Comparison of ENCODE assay signal across 8 cellular contexts in genomic region chr1:45205910-45206721, GRCh38. TPM values are rescaled to one million over a fixed set of nuclear protein-coding genes. Genes with fewer than 3 reads are reported as not detected.
DNase-seq lines count a peak whose midpoint lies in the region; ATAC-seq and TF ChIP-seq lines count a peak whose summit lies in the region.

Gene ZSWIM5 (minus strand): TSS chr1:45206605. CDS start chr1:45206350, 255 bp downstream.

- 0% methylated on average over 6 of the region's 118 CpGs for WGBS in SK-N-SH (ENCODE audit: low lambda C conversion rate)
- 0% methylated on average over 99 to 118 of the region's 118 CpGs for WGBS in heart right ventricle, 2 donors
- no CpG with 5 or more reads among the region's 118 CpGs for WGBS in trophoblast cell (ENCODE audit: extremely low coverage, insufficient coverage, insufficient read length)
- WGBS in tibial nerve, 2 donors, result 1% methylated on average over 30 to 31 of the region's 118 CpGs

- POLR2A ChIA-PET in SK-N-SH (lab: Yijun Ruan, JAX), result interaction anchor here (1.3 kb wide), 1 partner anchor 188 kb away, joined by 4 read pairs; no protein-coding TSS in a partner anchor

- peaks cover 31% of the 10 kb centered on the region for H3K27me3 Mint-ChIP-seq in activated naive CD8-positive, alpha-beta T cell treated with anti-CD3 and anti-CD28 coated beads, Interleukin-2, amount 50 U/mL, for 24 hours

- H4K20me1 ChIP-seq in SK-N-SH (ENCODE audit: insufficient read depth), result no peaks in the 10 kb centered on the region

- H3K4me3 ChIP-seq in AG10803 (ENCODE audit: low read length) (peak within 1 kb of the TSS; percentile 54), SK-N-SH (ENCODE audit: low read depth in 2 of 2, low read length in 1 of 2) (peak within 1 kb of the TSS; percentile 60 to 69), heart right ventricle (peak within 1 kb of the TSS; percentile 68 to 95 (median 85)), trophoblast cell (ENCODE audit: low read depth, low read length) (peak within 1 kb of the TSS; percentile 78), tibial nerve (peak within 1 kb of the TSS; percentile 64 to 83 (median 71))

- H3K9ac ChIP-seq in SK-N-SH (no peak within 1 kb of the TSS), trophoblast cell (ENCODE audit: low read length) (no peak within 1 kb of the TSS)

- no peaks in the 10 kb centered on the region for H3K9me3 ChIP-seq in SK-N-SH
- no peaks in the 10 kb centered on the region for H3K9me3 ChIP-seq in heart right ventricle
- H3K9me3 ChIP-seq in trophoblast cell (ENCODE audit: insufficient read depth, low read depth, low read length), result no peaks in the 10 kb centered on the region
- no peaks in the 10 kb centered on the region for H3K9me3 ChIP-seq in tibial nerve

- H3K4me2 ChIP-seq in SK-N-SH (peak within 1 kb of the TSS; percentile 90), trophoblast cell (ENCODE audit: low read length) (peak within 1 kb of the TSS; percentile 69)

- no peak for TF ChIP-seq RAD21 in SK-N-SH (IDR thresholded peaks at IDR 0.05; ENCODE audit: low read length)

- no peak within 1 kb of the TSS for H3K4ac ChIP-seq in trophoblast cell (ENCODE audit: low read depth, low read length)

- intact Hi-C loops in heart right ventricle (cut with DNase I), result no loop called here

- H3K27ac Mint-ChIP-seq in activated naive CD8-positive, alpha-beta T cell treated with anti-CD3 and anti-CD28 coated beads, Interleukin-2, amount 50 U/mL, for 24 hours, result peak within 1 kb of the TSS; percentile 79

- peak within 1 kb of the TSS; percentile 89 for H3K4me3 Mint-ChIP-seq in activated naive CD8-positive, alpha-beta T cell treated with anti-CD3 and anti-CD28 coated beads, Interleukin-2, amount 50 U/mL, for 24 hours

- no peak within 1 kb of the TSS for H2AK5ac ChIP-seq in trophoblast cell (ENCODE audit: low read length)

- H3K18ac ChIP-seq in trophoblast cell (ENCODE audit: low read length), result no peak within 1 kb of the TSS

- H4K8ac ChIP-seq in trophoblast cell (ENCODE audit: low read depth, low read length), result no peak within 1 kb of the TSS

- H2BK5ac ChIP-seq in trophoblast cell (ENCODE audit: low read depth, low read length, poor library complexity), result no peak within 1 kb of the TSS

- no peaks in the 10 kb centered on the region for H3K36me3 ChIP-seq in SK-N-SH (replicated peaks in 1 of 2; ENCODE audit: control insufficient read depth in 1 of 2, insufficient read depth in 2 of 2, low read length in 1 of 2)
- no peaks in the 10 kb centered on the region for H3K36me3 ChIP-seq in heart right ventricle
- no peaks in the 10 kb centered on the region for H3K36me3 ChIP-seq in trophoblast cell (ENCODE audit: control insufficient read depth in 1 of 2, insufficient read depth in 2 of 2, low read length in 2 of 2)
- no peaks in the 10 kb centered on the region for H3K36me3 ChIP-seq in tibial nerve

- H2AFZ ChIP-seq in SK-N-SH (ENCODE audit: low read depth) (peak within 1 kb of the TSS; percentile 85), trophoblast cell (ENCODE audit: insufficient read depth, low read length, poor library complexity) (peak within 1 kb of the TSS; percentile 30)

- TF ChIP-seq CTCF in AG10803 (conservative IDR thresholded peaks at IDR 0.05; ENCODE audit: low read length), result no peak
- TF ChIP-seq CTCF in SK-N-SH (IDR thresholded peaks at IDR 0.05), result no peak
- TF ChIP-seq CTCF in heart right ventricle (IDR thresholded peaks at IDR 0.05), result no peak
- TF ChIP-seq CTCF in tibial nerve (IDR thresholded peaks at IDR 0.05), result no peak

- no peaks in the 10 kb centered on the region for H3K9me3 Mint-ChIP-seq in activated naive CD8-positive, alpha-beta T cell treated with anti-CD3 and anti-CD28 coated beads, Interleukin-2, amount 50 U/mL, for 24 hours

- no peaks in the 10 kb centered on the region for H3K79me2 ChIP-seq in SK-N-SH (ENCODE audit: insufficient read depth)
- H3K79me2 ChIP-seq in trophoblast cell (ENCODE audit: control insufficient read depth, insufficient read depth, low read length, poor library complexity), result no peaks in the 10 kb centered on the region

- H3K27me3 ChIP-seq in SK-N-SH (ENCODE audit: insufficient read depth) (peaks cover 42% of the 10 kb centered on the region; the same call in 1 of the 2 replicates), heart right ventricle (peaks cover 0 to 73% (median 0%) of the 10 kb centered on the region in 7 donors), trophoblast cell (ENCODE audit: insufficient read depth, low read length) (peaks cover 13% of the 10 kb centered on the region), tibial nerve (no peaks in the 10 kb centered on the region)

- H3K4me1 Mint-ChIP-seq in activated naive CD8-positive, alpha-beta T cell treated with anti-CD3 and anti-CD28 coated beads, Interleukin-2, amount 50 U/mL, for 24 hours, result peaks cover 35% of the 10 kb centered on the region

- H3K36me3 Mint-ChIP-seq in activated naive CD8-positive, alpha-beta T cell treated with anti-CD3 and anti-CD28 coated beads, Interleukin-2, amount 50 U/mL, for 24 hours (ENCODE audit: low read depth), result no peaks in the 10 kb centered on the region

- DNase-seq in AG10803 (ENCODE audit: low read depth) (peak; percentile 34), GM19238 (ENCODE audit: insufficient read length, low spot score) (peak; percentile 54), HuH-7 (ENCODE audit: low spot score) (peak; percentile 72), SK-N-SH (peak; percentile 92), heart right ventricle (peak; percentile 50 to 74), trophoblast cell (peak; percentile 46 to 77), tibial nerve (ENCODE audit: low spot score in 2 of 2) (peak; percentile 14 to 30)
- peak; percentile 60 for DNase-seq in activated naive CD8-positive, alpha-beta T cell treated with anti-CD3 and anti-CD28 coated beads, Interleukin-2, amount 50 U/mL, for 24 hours

- H3K4me1 ChIP-seq in SK-N-SH (ENCODE audit: control insufficient read depth in 1 of 2, insufficient read depth in 2 of 2, low read depth in 1 of 2, low read length in 1 of 2), result peaks cover 0 to 3% of the 10 kb centered on the region in 2 experiments; a peak in 2 of 4 replicates
- H3K4me1 ChIP-seq in heart right ventricle, result peaks cover 0 to 27% (median 9%) of the 10 kb centered on the region in 9 donors
- peaks cover 4 to 8% of the 10 kb centered on the region in 2 experiments for H3K4me1 ChIP-seq in trophoblast cell (ENCODE audit: control insufficient read depth in 1 of 2, insufficient read depth in 2 of 2, low read length in 2 of 2)
- peaks cover 0 to 19% (median 5%) of the 10 kb centered on the region in 4 donors for H3K4me1 ChIP-seq in tibial nerve

- peaks cover 10% of the 10 kb centered on the region for H3F3A ChIP-seq in SK-N-SH (replicated peaks; ENCODE audit: insufficient read depth)

- H3K14ac ChIP-seq in trophoblast cell (ENCODE audit: low read length), result no peak within 1 kb of the TSS

- no peak within 1 kb of the TSS for H4K12ac ChIP-seq in trophoblast cell (ENCODE audit: low read depth, low read length)

- H3K9me2 ChIP-seq in SK-N-SH, result no peaks in the 10 kb centered on the region

- no peak within 1 kb of the TSS for H2BK120ac ChIP-seq in trophoblast cell (ENCODE audit: insufficient read depth, low read length, poor library complexity)

- peak within 1 kb of the TSS in 1 of 2 experiments; percentile 87; a peak in 2 of 4 replicates for H3K27ac ChIP-seq in SK-N-SH (ENCODE audit: low read depth in 2 of 2, low read length in 1 of 2)
- peak within 1 kb of the TSS; percentile 57 to 88 (median 81) for H3K27ac ChIP-seq in heart right ventricle
- H3K27ac ChIP-seq in trophoblast cell (ENCODE audit: low read depth, low read length), result no peak within 1 kb of the TSS
- peak within 1 kb of the TSS; percentile 80 to 92 (median 84) for H3K27ac ChIP-seq in tibial nerve

- no peak within 1 kb of the TSS for H3K23ac ChIP-seq in trophoblast cell (ENCODE audit: low read length)

- TF ChIP-seq POLR2A in tibial nerve (IDR thresholded peaks at IDR 0.05), result peak in 1 of 2 donors; percentile 50

- no peak for TF ChIP-seq EP300 in SK-N-SH (IDR thresholded peaks at IDR 0.05; ENCODE audit: borderline replicate concordance in 1 of 2, low read depth in 1 of 2, low read length in 1 of 2)
- no peak for TF ChIP-seq EP300 in tibial nerve (IDR thresholded peaks at IDR 0.05)

- peak; percentile 90 for ATAC-seq in activated naive CD8-positive, alpha-beta T cell treated with anti-CD3 and anti-CD28 coated beads, Interleukin-2, amount 50 U/mL, for 24 hours
- peak; percentile 92 to 97 (median 94) for ATAC-seq in heart right ventricle

- H2BK12ac ChIP-seq in trophoblast cell (ENCODE audit: low read length), result no peak within 1 kb of the TSS

- CTCF ChIA-PET in SK-N-SH (lab: Yijun Ruan, JAX), result interaction anchor here (0.7 to 3.3 kb wide), 6 partner anchors 11 to 192 kb away, joined by 3 to 14 read pairs (median 3); no protein-coding TSS in a partner anchor

- no peaks in the 10 kb centered on the region for H3K79me1 ChIP-seq in trophoblast cell (ENCODE audit: low read length)

- H4K91ac ChIP-seq in trophoblast cell (ENCODE audit: low read depth, low read length), result peak within 1 kb of the TSS; percentile 33

TF ChIP-seq in SK-N-SH, 30 proteins besides CTCF, POLR2A, EP300 and RAD21 (continues in another document):
- TF ChIP-seq RFX5 (IDR thresholded peaks at IDR 0.05; ENCODE audit: low read length) (no peak), MAX (IDR thresholded peaks at IDR 0.05; ENCODE audit: low read depth) (no peak)

RNA-seq across cellular contexts. Expression of gene ZSWIM5, which starts in this region (rescaled TPM):
- polyA plus RNA-seq in SK-N-SH (2012; rRNA removed), result 0.07 and 0.21 TPM in 2 replicates
- polyA plus RNA-seq in SK-N-SH (2012; cell fraction: cytosol; rRNA removed), result 0.14 and 0.28 TPM in 2 replicates
- polyA plus RNA-seq in SK-N-SH (2012; cell fraction: nucleus; rRNA removed), result 0.19 and 0.23 TPM in 2 replicates
- 1 to 10 TPM in 4 of 10 donors, under 1 TPM in 6; 0.30 to 1.7 (median 0.81) TPM for total RNA-seq in heart right ventricle
- under 1 TPM; 0.22 to 0.25 TPM for polyA plus RNA-seq in heart right ventricle
- polyA plus RNA-seq in trophoblast cell (2013), result 0.05 and 0.06 TPM in 2 replicates
- 1 to 10 TPM; 2.1 to 3.7 (median 2.5) TPM for total RNA-seq in tibial nerve

Comparison
In these comparisons a context has a peak if more than half of its experiments do, and no peak if none do; other contexts are left out.
1. Peak in DNase-seq, H3K4me3 ChIP-seq and H3K4me2 ChIP-seq in SK-N-SH; RNA of the gene not detected or under 1 TPM.
2. DNase-seq: peak in every context shown above with its lines; median percentile 92 in SK-N-SH; 72 in HuH-7; 62 in heart right ventricle; 62 in trophoblast cell; 60 in activated naive CD8-positive, alpha-beta T cell treated with anti-CD3 and anti-CD28 coated beads, Interleukin-2, amount 50 U/mL, for 24 hours; 54 in GM19238; 34 in AG10803; 22 in tibial nerve.